8 cellular contexts compared by ENCODE assay signal in the genomic region with DNA sequence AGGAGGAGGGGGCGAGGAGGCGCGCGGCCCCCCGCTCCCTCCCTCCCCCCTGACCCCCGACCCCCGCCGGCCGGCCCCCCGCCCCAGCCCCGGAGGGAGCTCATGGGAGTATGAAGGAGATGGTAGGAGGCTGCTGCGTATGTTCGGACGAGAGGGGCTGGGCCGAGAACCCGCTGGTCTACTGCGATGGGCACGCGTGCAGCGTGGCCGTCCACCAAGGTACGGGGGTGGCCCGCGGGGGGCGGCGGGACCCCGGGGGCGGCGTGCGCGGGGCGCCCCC. TPM values are rescaled to one million over a fixed set of nuclear protein-coding genes. Genes with fewer than 3 reads are reported as not detected.
DNase-seq lines count a peak whose midpoint lies in the region; ATAC-seq and TF ChIP-seq lines count a peak whose summit lies in the region.

No MANE protein-coding gene starts in this region.

- H3K9ac ChIP-seq in OCI-LY3 (ENCODE audit: low read length), result peak overlapping the region; percentile 99

- H2AFZ ChIP-seq in OCI-LY3 (ENCODE audit: low read depth, low read length), result no peak overlapping the region

- intact Hi-C loops in Calu3 (cut with micrococcal nuclease; ENCODE audit: unreplicated experiment), result no loop called here

- H3K27me3 ChIP-seq in OCI-LY3 (ENCODE audit: low read depth, low read length) (no peaks in the 10 kb centered on the region), neutrophil (peaks cover 14% of the 10 kb centered on the region)

- H3K27ac ChIP-seq in OCI-LY3 (ENCODE audit: low read length) (peak overlapping the region; percentile 81), neutrophil (peak overlapping the region; percentile 93)

- H4K20me1 ChIP-seq in OCI-LY3 (ENCODE audit: insufficient read depth, low read length), result peaks cover 20% of the 10 kb centered on the region

- ATAC-seq in effector memory CD8-positive, alpha-beta T cell (replicated peaks), result no peak
- no peak for ATAC-seq in HG03442 (IDR thresholded peaks at IDR 0.05; ENCODE audit: unreplicated experiment)
- ATAC-seq in HG02981 (IDR thresholded peaks at IDR 0.05; ENCODE audit: unreplicated experiment), result no peak
- ATAC-seq in GM18511 (IDR thresholded peaks at IDR 0.05; ENCODE audit: unreplicated experiment), result no peak

- no TSS peak for BruUV-seq in Calu3 (replicated peaks; lab: Mats Ljungman, UMichigan)

- peak overlapping the region; percentile 85 for H3K4me3 Mint-ChIP-seq in Calu3 (ENCODE audit: low read depth, unreplicated experiment)
- peak overlapping the region; percentile 97 to 99 for H3K4me3 Mint-ChIP-seq in effector memory CD8-positive, alpha-beta T cell

- peaks cover 42% of the 10 kb centered on the region for H3K4me1 Mint-ChIP-seq in Calu3 (ENCODE audit: low read depth, unreplicated experiment)
- H3K4me1 Mint-ChIP-seq in effector memory CD8-positive, alpha-beta T cell (ENCODE audit: low read depth in 2 of 2), result peaks cover 49 to 65% of the 10 kb centered on the region in 2 donors

- peaks cover 88% of the 10 kb centered on the region for H3K36me3 Mint-ChIP-seq in Calu3 (ENCODE audit: insufficient read depth, unreplicated experiment)
- peaks cover 69% of the 10 kb centered on the region for H3K36me3 Mint-ChIP-seq in effector memory CD8-positive, alpha-beta T cell (ENCODE audit: insufficient read depth)

- peak overlapping the region; percentile 96 for H3K4me3 ChIP-seq in OCI-LY3 (ENCODE audit: low read length)
- peak overlapping the region; percentile 86 to 93 for H3K4me3 ChIP-seq in neutrophil (ENCODE audit: low read depth in 1 of 2, low read length in 1 of 2)

- H3K27me3 Mint-ChIP-seq in Calu3 (ENCODE audit: unreplicated experiment), result peaks cover 3% of the 10 kb centered on the region
- no peaks in the 10 kb centered on the region for H3K27me3 Mint-ChIP-seq in effector memory CD8-positive, alpha-beta T cell

- H3K4me1 ChIP-seq in OCI-LY3 (ENCODE audit: low read length) (peaks cover 21% of the 10 kb centered on the region), neutrophil (ENCODE audit: control insufficient read depth in 1 of 2, insufficient read depth in 1 of 2, low read depth in 1 of 2, low read length in 1 of 2) (peaks cover 49 to 59% of the 10 kb centered on the region in 2 experiments)

- no peak for TF ChIP-seq CTCF in Calu3 (IDR thresholded peaks at IDR 0.05; ENCODE audit: unreplicated experiment)
- no peak for TF ChIP-seq CTCF in OCI-LY3 (IDR thresholded peaks at IDR 0.05; ENCODE audit: low read depth, low read length)
- TF ChIP-seq CTCF in neutrophil (IDR thresholded peaks at IDR 0.05), result no peak

- H3K79me2 ChIP-seq in OCI-LY3 (ENCODE audit: low read length), result peaks cover 75% of the 10 kb centered on the region

- peak overlapping the region; percentile 90 for H3K27ac Mint-ChIP-seq in Calu3 (ENCODE audit: unreplicated experiment)
- peak overlapping the region; percentile 91 to 95 for H3K27ac Mint-ChIP-seq in effector memory CD8-positive, alpha-beta T cell

- no peaks in the 10 kb centered on the region for H3K9me3 Mint-ChIP-seq in Calu3 (ENCODE audit: low read depth, unreplicated experiment)
- no peaks in the 10 kb centered on the region for H3K9me3 Mint-ChIP-seq in effector memory CD8-positive, alpha-beta T cell

- H3K36me3 ChIP-seq in OCI-LY3 (replicated peaks; ENCODE audit: low read depth, low read length) (peaks cover 28% of the 10 kb centered on the region), neutrophil (peaks cover 18% of the 10 kb centered on the region)

- H3K9me3 ChIP-seq in OCI-LY3 (ENCODE audit: insufficient read depth, low read length) (no peaks in the 10 kb centered on the region), neutrophil (no peaks in the 10 kb centered on the region)

- DNase-seq in Calu3 (no peak), 8988T (no peak)
- DNase-seq in effector memory CD8-positive, alpha-beta T cell, result no peak

- CTCF ChIA-PET in Calu3 (lab: Charles Lee), result interaction anchor here (0.6 to 6.2 kb wide), 11 partner anchors 9 to 147 kb away, joined by 3 to 38 read pairs (median 4); a partner anchor contains a TSS

- peak overlapping the region; percentile 94 for H3K4me2 ChIP-seq in OCI-LY3 (ENCODE audit: low read length)

RNA-seq across cellular contexts. Expression of a gene that starts 0.4 kb away (rescaled TPM):
- 463 and 498 TPM in 2 replicates for total RNA-seq in Calu3 (2022)

RNA-seq across cellular contexts. Expression of a gene that starts 24.7 kb away (rescaled TPM):
- 101 and 109 TPM in 2 replicates for total RNA-seq in Calu3 (2022)

RNA-seq across cellular contexts. Expression of a gene that starts 30.7 kb away (rescaled TPM):
- 15.3 and 20.9 TPM in 2 replicates for total RNA-seq in Calu3 (2022)

RNA-seq across cellular contexts. Expression of a gene that starts 42.7 kb away (rescaled TPM):
- 196 and 205 TPM in 2 replicates for total RNA-seq in Calu3 (2022)

RNA-seq across cellular contexts. Expression of a gene that starts 47.1 kb away (rescaled TPM):
- 893 and 935 TPM in 2 replicates for total RNA-seq in Calu3 (2022)
